In genomic region chr1:212551929-212552328, GRCh38 we compare ENCODE assay signal across 1 cellular context.
TF ChIP-seq lines count a peak whose summit lies in the region.

No MANE protein-coding gene starts in this region.

TF ChIP-seq in HEK293, 187 proteins besides CTCF, POLR2A, EP300 and RAD21 (continued from another document):
- TF ChIP-seq ZBTB6 (tag by site-specific recombination; IDR thresholded peaks at IDR 0.05), result no peak
